11 cellular contexts compared by ENCODE assay signal in genomic region chr13:110262494-110262893, GRCh38. TPM values are rescaled to one million over a fixed set of nuclear protein-coding genes. Genes with fewer than 3 reads are reported as not detected.
DNase-seq lines count a peak whose midpoint lies in the region; TF ChIP-seq lines count a peak whose summit lies in the region.
"Had no signal": no experiment of that assay in that cellular context is flagged by ENCODE, and none has a peak within 500 bp of the region (broad histone marks: within the 10 kb centered on the region; RNA-seq: fewer than 3 reads in every experiment).

No MANE protein-coding gene starts in this region.

- peak overlapping the region in 1 of 2 donors; percentile 3 for H3K9ac ChIP-seq in mucosa of rectum (ENCODE audit: low read depth in 1 of 2, low read length in 2 of 2)
- H3K9ac ChIP-seq in subcutaneous abdominal adipose tissue (ENCODE audit: low read length in 5 of 5), result peak overlapping the region in 1 of 5 donors; percentile 38

- WGBS in adrenal gland, 4 donors, result 28 to 38% (median 37%) methylated on average over 4 of the region's 4 CpGs

- TF ChIP-seq POLR2A in adrenal gland (IDR thresholded peaks at IDR 0.05), result no peak

- intact Hi-C loops in adrenal gland (cut with DNase I), result no loop called here

- CTCF ChIA-PET in RWPE1 (lab: Yijun Ruan, JAX), result interaction anchor here (0.6 kb wide), 1 partner anchor 13 kb away, joined by 3 read pairs; no protein-coding TSS in a partner anchor

- TF ChIP-seq CTCF in adrenal gland (IDR thresholded peaks at IDR 0.05) (no peak), fibroblast of villous mesenchyme (IDR thresholded peaks at IDR 0.05; ENCODE audit: insufficient read depth, low read depth, low read length) (no peak), RWPE1 (conservative IDR thresholded peaks at IDR 0.05; ENCODE audit: low read depth) (no peak)

- H3K9me3 ChIP-seq in adrenal gland (replicated peaks in 1 of 3) (no peaks in the 10 kb centered on the region), mucosa of rectum (ENCODE audit: control insufficient read depth in 2 of 2, low read length in 2 of 2) (no peaks in the 10 kb centered on the region), subcutaneous abdominal adipose tissue (ENCODE audit: control insufficient read depth in 5 of 5, low read length in 5 of 5) (no peaks in the 10 kb centered on the region)

- DNase-seq in adrenal gland, result peak in 1 of 7 donors; percentile 14
- DNase-seq in fibroblast of villous mesenchyme (ENCODE audit: low read depth), result peak; percentile 63
- no peak for DNase-seq in RWPE1 (ENCODE audit: low spot score)
- DNase-seq in EL, result no peak
- no peak for DNase-seq in stimulated activated CD4-positive, alpha-beta T cell treated with anti-CD3 and anti-CD28 coated beads, Interleukin-1b, Interleukin-23, amount 100 ng/mL, for 48 hours
- DNase-seq in D341Med (ENCODE audit: low spot score), result no peak
- DNase-seq: DND-41; NCI-H1694; stimulated activated CD4-positive, alpha-beta T cell treated with anti-CD3 and anti-CD28 coated beads, Interleukin-2, amount 100 ng/mL, for 48 hours had no signal

- H3K4me3 ChIP-seq in adrenal gland, result no peak overlapping the region
- peak overlapping the region; percentile 7 for H3K4me3 ChIP-seq in fibroblast of villous mesenchyme (ENCODE audit: low read depth, low read length)
- peak overlapping the region in 1 of 2 donors; percentile 4 for H3K4me3 ChIP-seq in mucosa of rectum (ENCODE audit: low read length in 2 of 2)
- no peak overlapping the region for H3K4me3 ChIP-seq in subcutaneous abdominal adipose tissue (ENCODE audit: low read depth in 1 of 5, low read length in 5 of 5)

- no peaks in the 10 kb centered on the region for H3K27me3 ChIP-seq in adrenal gland
- H3K27me3 ChIP-seq in mucosa of rectum (ENCODE audit: control insufficient read depth in 2 of 2, insufficient read depth in 2 of 2, low read length in 2 of 2), result no peaks in the 10 kb centered on the region
- no peaks in the 10 kb centered on the region for H3K27me3 ChIP-seq in subcutaneous abdominal adipose tissue (ENCODE audit: control insufficient read depth in 5 of 5, insufficient read depth in 4 of 5, low read length in 5 of 5)

- H3K27ac ChIP-seq in adrenal gland (peak overlapping the region in 3 of 5 donors; percentile 17 to 80 (median 49)), mucosa of rectum (ENCODE audit: low read depth in 2 of 2, low read length in 2 of 2) (peak overlapping the region; percentile 25 to 46), subcutaneous abdominal adipose tissue (ENCODE audit: low read depth, low read length) (peak overlapping the region; percentile 78), RWPE1 (no peak overlapping the region)

- POLR2A ChIA-PET in RWPE1 (lab: Yijun Ruan, JAX; ENCODE audit: low non-redundant PET), result no interaction called here

- H3K4me1 ChIP-seq in adrenal gland (replicated peaks in 1 of 2) (peaks cover 12 to 23% of the 10 kb centered on the region in 2 donors), mucosa of rectum (ENCODE audit: control insufficient read depth in 2 of 2, insufficient read depth in 2 of 2, low read length in 2 of 2) (peaks cover 7 to 13% of the 10 kb centered on the region in 2 donors), subcutaneous abdominal adipose tissue (ENCODE audit: control insufficient read depth in 5 of 5, insufficient read depth in 5 of 5, low read length in 5 of 5) (peaks cover 13 to 88% (median 75%) of the 10 kb centered on the region in 5 donors)

- H3K36me3 ChIP-seq in adrenal gland (replicated peaks in 1 of 2) (no peaks in the 10 kb centered on the region), mucosa of rectum (ENCODE audit: control insufficient read depth in 2 of 2, insufficient read depth in 2 of 2, low read length in 2 of 2) (no peaks in the 10 kb centered on the region), subcutaneous abdominal adipose tissue (ENCODE audit: control insufficient read depth in 5 of 5, insufficient read depth in 5 of 5, low read length in 5 of 5) (peaks cover 0 to 10% (median 8%) of the 10 kb centered on the region in 5 donors)

RNA-seq across cellular contexts. Expression of gene COL4A1, which starts 44.5 kb away (rescaled TPM):
- total RNA-seq in adrenal gland, result 100 to 1,000 TPM; 124 to 364 (median 207) TPM
- polyA plus RNA-seq in adrenal gland, result 100 to 1,000 TPM in 2 of 3 donors, 10 to 100 TPM in 1; 62.4 to 127 (median 121) TPM
- 1,391 and 1,673 TPM in 2 replicates for total RNA-seq in fibroblast of villous mesenchyme

RNA-seq across cellular contexts. Expression of gene COL4A2, which starts 44.6 kb away (rescaled TPM):
- 100 to 1,000 TPM; 114 to 852 (median 175) TPM for total RNA-seq in adrenal gland
- 100 to 1,000 TPM in 1 of 3 donors, 10 to 100 TPM in 2; 70.9 to 168 (median 77.8) TPM for polyA plus RNA-seq in adrenal gland
- 756 and 1,116 TPM in 2 replicates for total RNA-seq in fibroblast of villous mesenchyme
